ENCODE assay signal across 15 cellular contexts in genomic region chr2:145000376-145000775, GRCh38.
"Had no signal": no experiment of that assay in that cellular context is flagged by ENCODE, and none has a peak within 500 bp of the region (broad histone marks: within the 10 kb centered on the region; RNA-seq: fewer than 3 reads in every experiment).

No MANE protein-coding gene starts in this region.

- ATAC-seq: activated CD8-positive, alpha-beta T cell treated with anti-CD3 and anti-CD28 coated beads, Interleukin-2, amount 10 ng/mL, durations not matched to agents 7 days and 5 days; activated naive CD8-positive, alpha-beta T cell treated with anti-CD3 and anti-CD28 coated beads, Interleukin-2, amount 50 U/mL, for 24 hours; mucosa of descending colon; T-cell had no signal

- H3K36me3 ChIP-seq: suprapubic skin had no signal

- H3K27ac ChIP-seq: epithelial cell of prostate, suprapubic skin had no signal

- H3K4me1 ChIP-seq: suprapubic skin had no signal

- H3K4me3 ChIP-seq: dorsolateral prefrontal cortex, mucosa of descending colon, suprapubic skin had no signal

- H3K27me3 ChIP-seq: dorsolateral prefrontal cortex, suprapubic skin had no signal

- DNase-seq: activated CD4-positive, alpha-beta T cell treated with anti-CD3 and anti-CD28 coated beads, Interleukin-2, amount 10 ng/mL, durations not matched to agents 7 days and 5 days; activated CD8-positive, alpha-beta T cell treated with anti-CD3 and anti-CD28 coated beads, Interleukin-2, amount 10 ng/mL, durations not matched to agents 7 days and 5 days; activated naive CD4-positive, alpha-beta T cell treated with anti-CD3 and anti-CD28 coated beads, Interleukin-2, amount 10 ng/mL, durations not matched to agents 7 days and 5 days; activated naive CD8-positive, alpha-beta T cell treated with anti-CD3 and anti-CD28 coated beads, Interleukin-2, amount 50 U/mL, for 24 hours; activated T-cell treated with anti-CD3 and anti-CD28 coated beads, Interleukin-2, amount 50 U/mL, for 24 hours; dorsolateral prefrontal cortex; immature natural killer cell; kidney glomerular epithelial cell; mucosa of descending colon; naive B cell; T-cell; T1000; trophoblast cell had no signal

- H3K9me3 ChIP-seq: mucosa of descending colon, suprapubic skin had no signal
